ENCODE assay signal across 8 cellular contexts in the genomic region with DNA sequence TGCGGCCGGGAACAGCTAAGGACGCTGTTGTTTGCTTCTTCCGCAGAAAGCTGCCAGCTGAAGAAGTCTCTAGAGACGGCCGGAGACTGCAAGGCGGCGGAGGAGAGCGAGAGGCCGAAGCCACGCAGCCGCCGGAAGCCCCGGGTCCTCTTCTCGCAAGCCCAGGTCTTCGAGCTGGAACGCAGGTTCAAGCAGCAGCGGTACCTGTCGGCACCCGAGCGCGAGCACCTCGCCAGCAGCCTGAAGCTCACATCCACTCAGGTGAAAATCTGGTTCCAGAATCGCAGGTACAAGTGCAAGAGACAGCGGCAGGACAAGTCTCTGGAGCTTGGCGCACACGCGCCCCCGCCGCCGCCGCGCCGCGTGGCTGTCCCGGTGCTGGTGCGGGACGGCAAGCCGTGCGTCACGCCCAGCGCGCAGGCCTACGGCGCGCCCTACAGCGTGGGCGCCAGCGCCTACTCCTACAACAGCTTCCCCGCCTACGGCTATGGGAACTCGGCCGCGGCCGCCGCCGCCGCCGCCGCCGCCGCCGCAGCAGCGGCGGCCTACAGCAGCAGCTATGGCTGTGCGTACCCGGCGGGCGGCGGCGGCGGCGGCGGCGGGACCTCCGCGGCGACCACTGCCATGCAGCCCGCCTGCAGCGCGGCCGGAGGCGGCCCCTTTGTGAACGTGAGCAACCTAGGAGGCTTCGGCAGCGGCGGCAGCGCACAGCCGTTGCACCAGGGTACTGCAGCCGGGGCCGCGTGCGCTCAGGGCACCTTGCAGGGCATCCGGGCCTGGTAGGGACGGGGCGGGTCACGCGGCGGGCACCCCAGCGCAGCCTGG. TPM values are rescaled to one million over a fixed set of nuclear protein-coding genes. Genes with fewer than 3 reads are reported as not detected.
DNase-seq lines count a peak whose midpoint lies in the region; ATAC-seq and TF ChIP-seq lines count a peak whose summit lies in the region.

No MANE protein-coding gene starts in this region.

- DNase-seq in Caco-2 (peak in 1 of 2 experiments; percentile 63), NB4 (ENCODE audit: low read depth) (peak; percentile 83), endothelial cell (ENCODE audit: low spot score) (no peak), omental fat pad (ENCODE audit: low spot score) (no peak), brain microvascular endothelial cell (no peak)

- peak overlapping the region; percentile 70 for H3K4me3 Mint-ChIP-seq in Caco-2 (ENCODE audit: unreplicated experiment)
- H3K4me3 Mint-ChIP-seq in endothelial cell (ENCODE audit: unreplicated experiment): peak overlapping the region; percentile 81

- peak; percentile 49 for ATAC-seq in omental fat pad (ENCODE audit: low FRiP score)
- ATAC-seq in HG02981 (IDR thresholded peaks at IDR 0.05; ENCODE audit: unreplicated experiment): no peak
- ATAC-seq in GM18511 (IDR thresholded peaks at IDR 0.05; ENCODE audit: unreplicated experiment): no peak
- no peak for ATAC-seq in HG02938 (IDR thresholded peaks at IDR 0.05; ENCODE audit: unreplicated experiment)

- intact Hi-C loops in Caco-2 (cut with micrococcal nuclease; ENCODE audit: unreplicated experiment): no loop called here

- no peak overlapping the region for H3K27ac ChIP-seq in brain microvascular endothelial cell

- POLR2A ChIA-PET in Caco-2 (lab: Charles Lee): interaction anchor here (0.6 to 1.3 kb wide), 6 partner anchors 12 to 250 kb away, joined by 3 to 7 read pairs (median 4); partner anchors contain the start of genes GOT1 and SLC25A28

- H3K9me3 ChIP-seq in Caco-2: no peaks in the 10 kb centered on the region

- CTCF ChIA-PET in Caco-2 (lab: Charles Lee): interaction anchor here (1.0 to 1.3 kb wide), 2 partner anchors 50 to 99 kb away, joined by 5 to 10 read pairs; no protein-coding TSS in a partner anchor

- no peaks in the 10 kb centered on the region for H3K27me3 Mint-ChIP-seq in Caco-2 (ENCODE audit: insufficient read depth, unreplicated experiment)
- peaks cover 44% of the 10 kb centered on the region for H3K27me3 Mint-ChIP-seq in endothelial cell (ENCODE audit: unreplicated experiment)

- H3K4me1 Mint-ChIP-seq in Caco-2 (ENCODE audit: low read depth, unreplicated experiment) (peaks cover 8% of the 10 kb centered on the region), endothelial cell (ENCODE audit: unreplicated experiment) (peaks cover 36% of the 10 kb centered on the region)

- in situ Hi-C loops in brain microvascular endothelial cell (cut with HindIII; ENCODE audit: low pct_ligation_motif_present, low sequenced_read_pairs): no loop called here

- peaks cover 8% of the 10 kb centered on the region; the same call in 1 of the 2 replicates for H3K4me1 ChIP-seq in Caco-2

- H3K36me3 Mint-ChIP-seq in Caco-2 (ENCODE audit: insufficient read depth, unreplicated experiment) (peaks cover 4% of the 10 kb centered on the region), endothelial cell (ENCODE audit: low read depth, unreplicated experiment) (peaks cover 5% of the 10 kb centered on the region)

- TF ChIP-seq CTCF in Caco-2 (IDR thresholded peaks at IDR 0.05; ENCODE audit: insufficient read depth in 1 of 2, low read depth in 1 of 2, low read length in 1 of 2, severe bottlenecking in 1 of 2, unreplicated experiment in 1 of 2): no peak
- TF ChIP-seq CTCF in NB4 (IDR thresholded peaks at IDR 0.05; ENCODE audit: low read depth, low read length): no peak
- no peak for TF ChIP-seq CTCF in endothelial cell (IDR thresholded peaks at IDR 0.05; ENCODE audit: unreplicated experiment)
- no peak for TF ChIP-seq CTCF in omental fat pad (IDR thresholded peaks at IDR 0.05)
- no peak for TF ChIP-seq CTCF in brain microvascular endothelial cell (IDR thresholded peaks at IDR 0.05; ENCODE audit: low read depth, low read length, missing control alignments)

- no peaks in the 10 kb centered on the region for H3K27me3 ChIP-seq in Caco-2 (replicated peaks; ENCODE audit: control insufficient read depth, insufficient read depth, low read length)
- peaks cover 95% of the 10 kb centered on the region for H3K27me3 ChIP-seq in brain microvascular endothelial cell (replicated peaks)

- TF ChIP-seq POLR2A in NB4 (IDR thresholded peaks at IDR 0.05; ENCODE audit: extremely low read depth, insufficient read length): no peak

- no TSS peak for BruUV-seq in Caco-2 (replicated peaks; lab: Mats Ljungman, UMichigan)

- no peaks in the 10 kb centered on the region for H3K36me3 ChIP-seq in Caco-2 (ENCODE audit: control insufficient read depth, insufficient read depth, low read length)
- H3K36me3 ChIP-seq in brain microvascular endothelial cell (replicated peaks): no peaks in the 10 kb centered on the region

- H3K4me3 ChIP-seq in Caco-2 (ENCODE audit: low read depth, low read length): peak overlapping the region; percentile 49
- H3K4me3 ChIP-seq in NB4 (ENCODE audit: low read depth, low read length): peak overlapping the region; percentile 56
- no peak overlapping the region for H3K4me3 ChIP-seq in brain microvascular endothelial cell (ENCODE audit: low read depth, low read length)

- no peaks in the 10 kb centered on the region for H3K9me3 Mint-ChIP-seq in Caco-2 (ENCODE audit: unreplicated experiment)
- no peaks in the 10 kb centered on the region for H3K9me3 Mint-ChIP-seq in endothelial cell (ENCODE audit: unreplicated experiment)

- no peak overlapping the region for H3K27ac Mint-ChIP-seq in Caco-2 (ENCODE audit: unreplicated experiment)
- H3K27ac Mint-ChIP-seq in endothelial cell (ENCODE audit: unreplicated experiment): no peak overlapping the region

RNA-seq across cellular contexts. Expression of gene NKX2-3, which starts 2.4 kb away (rescaled TPM):
- total RNA-seq in Caco-2 (2022): 0.37 and 0.43 TPM in 2 replicates
- total RNA-seq in endothelial cell (ENCODE audit: unreplicated experiment): 0.82 TPM
- 10 to 100 TPM in 1 of 4 donors, 1 to 10 TPM in 1, under 1 TPM in 2; 0.36 to 15.4 (median 0.87) TPM for total RNA-seq in omental fat pad
